7 cellular contexts compared by ENCODE assay signal in the genomic region with DNA sequence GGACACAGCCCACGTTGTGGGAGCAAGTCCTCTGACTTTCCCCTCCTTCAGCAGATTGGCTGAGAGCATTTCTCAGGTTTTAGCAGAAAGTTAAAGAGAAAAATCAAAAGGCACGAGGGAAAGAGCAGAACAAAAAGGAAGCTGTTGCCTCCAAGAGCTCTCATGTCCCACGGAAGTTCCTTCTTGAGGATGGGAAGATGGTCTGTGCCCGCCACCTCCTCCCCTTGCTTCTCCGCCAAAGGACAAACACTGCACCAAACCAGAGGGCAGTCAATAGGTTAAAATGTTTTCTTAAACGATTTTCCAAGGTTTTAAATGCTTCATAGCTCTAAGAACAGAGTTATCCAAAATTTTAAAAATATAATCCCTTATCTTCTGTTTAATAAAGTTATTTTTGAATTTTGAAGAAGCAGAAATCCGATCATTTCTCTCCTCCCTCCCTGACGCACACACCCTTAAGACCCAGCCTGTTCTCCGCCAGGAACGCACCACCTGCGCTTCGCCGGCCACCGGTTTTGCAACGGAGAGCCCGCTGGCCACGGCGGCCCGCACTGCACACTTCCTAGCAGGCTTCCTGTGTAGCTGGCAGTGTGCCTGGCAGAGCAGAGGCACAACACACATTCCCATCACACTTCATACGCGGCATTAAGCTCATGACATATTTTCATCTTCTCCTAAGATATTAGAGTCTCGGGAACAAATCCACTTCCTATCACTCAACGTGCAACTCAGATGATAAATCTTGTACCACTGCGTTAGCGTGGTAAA.
DNase-seq lines count a peak whose midpoint lies in the region; ATAC-seq and TF ChIP-seq lines count a peak whose summit lies in the region.

No MANE protein-coding gene starts in this region.

- TF ChIP-seq CTCF in left ventricle myocardium inferior (IDR thresholded peaks at IDR 0.05; ENCODE audit: borderline replicate concordance): no peak

- intact Hi-C loops in left ventricle myocardium inferior (cut with micrococcal nuclease): no loop called here

- peaks cover 48 to 62% of the 10 kb centered on the region in 2 donors for H3K27me3 Mint-ChIP-seq in stimulated activated naive B cell treated with anti-CD40 and anti-IgM and Interleukin-4, amounts not matched to agents 10 μg/mL and 1 μg/mL and 100 μg/mL, for 72 hours

- peaks cover 91% of the 10 kb centered on the region for H3K4me1 ChIP-seq in left ventricle myocardium inferior

- H3K9me3 Mint-ChIP-seq in stimulated activated naive B cell treated with anti-CD40 and anti-IgM and Interleukin-4, amounts not matched to agents 10 μg/mL and 1 μg/mL and 100 μg/mL, for 72 hours: peaks cover 4 to 7% of the 10 kb centered on the region in 2 donors

- H3K27me3 ChIP-seq in left ventricle myocardium inferior (ENCODE audit: low read depth): no peaks in the 10 kb centered on the region

- H3K27ac ChIP-seq in left ventricle myocardium inferior (replicated peaks): peak overlapping the region; percentile 83

- no peaks in the 10 kb centered on the region for H3K36me3 ChIP-seq in left ventricle myocardium inferior

- peaks cover 5% of the 10 kb centered on the region for H3K9me3 ChIP-seq in left ventricle myocardium inferior (replicated peaks)

- DNase-seq in SW480 (ENCODE audit: low spot score) (peak; percentile 69), left ventricle myocardium inferior (peak; percentile 75)
- no peak for DNase-seq in stimulated activated naive B cell treated with anti-CD40 and anti-IgM and Interleukin-4, amounts not matched to agents 10 μg/mL and 1 μg/mL and 100 μg/mL, for 72 hours
- no peak for DNase-seq in stimulated activated CD4-positive, alpha-beta T cell treated with anti-CD3 and anti-CD28 coated beads, Interleukin-4, amount 100 ng/mL, for 4 hours

- H3K36me3 Mint-ChIP-seq in stimulated activated naive B cell treated with anti-CD40 and anti-IgM and Interleukin-4, amounts not matched to agents 10 μg/mL and 1 μg/mL and 100 μg/mL, for 72 hours: peaks cover 13 to 26% of the 10 kb centered on the region in 2 donors

- H3K4me3 Mint-ChIP-seq in stimulated activated naive B cell treated with anti-CD40 and anti-IgM and Interleukin-4, amounts not matched to agents 10 μg/mL and 1 μg/mL and 100 μg/mL, for 72 hours: peak overlapping the region; percentile 80

- peak overlapping the region; percentile 82 for H3K27ac Mint-ChIP-seq in stimulated activated naive B cell treated with anti-CD40 and anti-IgM and Interleukin-4, amounts not matched to agents 10 μg/mL and 1 μg/mL and 100 μg/mL, for 72 hours

- H3K4me1 Mint-ChIP-seq in stimulated activated naive B cell treated with anti-CD40 and anti-IgM and Interleukin-4, amounts not matched to agents 10 μg/mL and 1 μg/mL and 100 μg/mL, for 72 hours: peaks cover 39 to 55% of the 10 kb centered on the region in 2 donors

- H3K4me3 ChIP-seq in left ventricle myocardium inferior: peak overlapping the region; percentile 32

- peak; percentile 16 for ATAC-seq in GM21447 (IDR thresholded peaks at IDR 0.05; ENCODE audit: unreplicated experiment)
- ATAC-seq in stimulated activated naive B cell treated with anti-CD40 and anti-IgM and Interleukin-4, amounts not matched to agents 10 μg/mL and 1 μg/mL and 100 μg/mL, for 72 hours (replicated peaks): peak; percentile 31 to 34
- ATAC-seq in HG02840 (IDR thresholded peaks at IDR 0.05; ENCODE audit: low FRiP score, unreplicated experiment): no peak
- ATAC-seq in HG03457 (IDR thresholded peaks at IDR 0.05; ENCODE audit: unreplicated experiment): no peak

Comparison
In these comparisons a context has a peak if more than half of its experiments do, and no peak if none do; other contexts are left out.
1. ATAC-seq: peak in GM21447 (single experiment) and stimulated activated naive B cell treated with anti-CD40 and anti-IgM and Interleukin-4, amounts not matched to agents 10 μg/mL and 1 μg/mL and 100 μg/mL, for 72 hours (2 of 2); none in HG02840 (single experiment) and HG03457 (single experiment).
2. DNase-seq: peak in SW480 (single experiment) and left ventricle myocardium inferior (single experiment); none in stimulated activated naive B cell treated with anti-CD40 and anti-IgM and Interleukin-4, amounts not matched to agents 10 μg/mL and 1 μg/mL and 100 μg/mL, for 72 hours (single experiment) and stimulated activated CD4-positive, alpha-beta T cell treated with anti-CD3 and anti-CD28 coated beads, Interleukin-4, amount 100 ng/mL, for 4 hours (0 of 2).